ENCODE assay signal across 34 cellular contexts in the genomic region with DNA sequence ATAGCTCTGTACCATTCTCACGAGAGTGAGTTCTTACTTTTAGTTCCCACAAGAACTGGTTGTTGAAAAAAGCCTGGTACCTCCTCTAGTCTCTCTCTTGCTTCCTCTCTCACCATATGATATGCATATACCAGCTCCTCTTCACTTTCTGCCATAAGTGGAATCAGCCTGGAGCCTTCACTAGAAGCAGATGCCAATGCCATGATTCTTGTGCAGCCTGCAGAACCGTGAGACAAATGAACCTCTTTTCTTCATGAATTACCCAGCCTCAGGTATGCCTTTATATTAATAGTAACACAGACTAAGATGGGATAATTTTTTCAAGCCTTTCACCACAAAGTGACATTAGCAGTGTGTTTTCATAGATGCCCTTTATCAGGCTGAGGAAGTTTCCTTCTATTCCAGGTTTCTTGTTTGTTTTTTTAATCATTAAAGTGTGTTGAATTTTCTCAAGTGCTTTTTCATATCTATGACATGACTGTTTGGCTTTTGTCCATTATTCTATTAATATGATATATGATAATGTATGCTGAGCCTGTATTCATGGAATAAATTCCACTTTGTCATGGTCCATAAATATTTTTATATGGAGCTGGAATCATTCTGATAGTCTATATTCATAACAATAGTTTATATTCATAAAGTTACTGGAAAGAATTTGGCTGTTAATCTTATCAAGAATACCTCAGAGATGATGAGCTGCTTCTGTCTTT. TPM values are rescaled to one million over a fixed set of nuclear protein-coding genes. Genes with fewer than 3 reads are reported as not detected.
DNase-seq lines count a peak whose midpoint lies in the region; FAIRE-seq and TF ChIP-seq lines count a peak whose summit lies in the region.
"Had no signal": no experiment of that assay in that cellular context is flagged by ENCODE, and none has a peak within 500 bp of the region (broad histone marks: within the 10 kb centered on the region; RNA-seq: fewer than 3 reads in every experiment).

No MANE protein-coding gene starts in this region.

- no CpG with 5 or more reads among the region's 2 CpGs for WGBS in trophoblast cell (ENCODE audit: extremely low coverage, insufficient coverage, insufficient read length)
- 58 to 77% (median 75%) methylated on average over 2 of the region's 2 CpGs for WGBS in stomach, 5 donors

- H3K4me1 ChIP-seq in trophoblast cell (ENCODE audit: control insufficient read depth in 1 of 2, insufficient read depth in 2 of 2, low read length in 2 of 2) (peaks cover 0 to 2% of the 10 kb centered on the region in 2 experiments), stomach (no peaks in the 10 kb centered on the region)
- H3K4me1 ChIP-seq: body of pancreas, left lung, neural progenitor cell, parathyroid adenoma, right lobe of liver, tibial nerve had no signal

- H3K9me3 Mint-ChIP-seq in activated CD4-positive, alpha-beta T cell treated with anti-CD3 and anti-CD28 coated beads, Interleukin-2, amount 10 ng/mL, durations not matched to agents 24 days and 14 days = no peaks in the 10 kb centered on the region
- H3K9me3 Mint-ChIP-seq: activated CD4-positive, alpha-beta memory T cell treated with anti-CD3 and anti-CD28 coated beads, Interleukin-2, amount 10 ng/mL, durations not matched to agents 7 days and 5 days had no signal

- no peaks in the 10 kb centered on the region for H3K36me3 ChIP-seq in bronchial epithelial cell (ENCODE audit: control insufficient read depth, insufficient read depth, low read length)
- H3K36me3 ChIP-seq in trophoblast cell (ENCODE audit: control insufficient read depth in 1 of 2, insufficient read depth in 2 of 2, low read length in 2 of 2) = no peaks in the 10 kb centered on the region
- no peaks in the 10 kb centered on the region for H3K36me3 ChIP-seq in stomach
- H3K36me3 ChIP-seq: left lung, neural progenitor cell, right lobe of liver, tibial nerve had no signal

- H3K27me3 Mint-ChIP-seq in activated CD4-positive, alpha-beta T cell treated with anti-CD3 and anti-CD28 coated beads, Interleukin-2, amount 10 ng/mL, durations not matched to agents 24 days and 14 days = peaks cover 9% of the 10 kb centered on the region

- H3K4me3 Mint-ChIP-seq in activated CD4-positive, alpha-beta T cell treated with anti-CD3 and anti-CD28 coated beads, Interleukin-2, amount 10 ng/mL, durations not matched to agents 24 days and 14 days = no peak overlapping the region
- H3K4me3 Mint-ChIP-seq: activated CD4-positive, alpha-beta memory T cell treated with anti-CD3 and anti-CD28 coated beads, Interleukin-2, amount 10 ng/mL, durations not matched to agents 7 days and 5 days; CD4-positive, alpha-beta T cell; neural progenitor cell had no signal

- no peaks in the 10 kb centered on the region for H3K36me3 Mint-ChIP-seq in activated CD4-positive, alpha-beta T cell treated with anti-CD3 and anti-CD28 coated beads, Interleukin-2, amount 10 ng/mL, durations not matched to agents 24 days and 14 days (ENCODE audit: low read depth)
- H3K36me3 Mint-ChIP-seq: neural progenitor cell had no signal

- H3K27ac Mint-ChIP-seq in activated CD4-positive, alpha-beta T cell treated with anti-CD3 and anti-CD28 coated beads, Interleukin-2, amount 10 ng/mL, durations not matched to agents 24 days and 14 days = no peak overlapping the region
- H3K27ac Mint-ChIP-seq: activated CD4-positive, alpha-beta memory T cell treated with anti-CD3 and anti-CD28 coated beads, Interleukin-2, amount 10 ng/mL, durations not matched to agents 7 days and 5 days; CD4-positive, alpha-beta T cell; neural progenitor cell had no signal

- H4K8ac ChIP-seq in trophoblast cell (ENCODE audit: low read depth, low read length) = no peak overlapping the region

- no peak overlapping the region for H3K4ac ChIP-seq in trophoblast cell (ENCODE audit: low read depth, low read length)

- H2AFZ ChIP-seq in trophoblast cell (ENCODE audit: insufficient read depth, low read length, poor library complexity) = no peak overlapping the region
- H2AFZ ChIP-seq: neural progenitor cell, parathyroid adenoma had no signal

- H3K79me2 ChIP-seq in trophoblast cell (ENCODE audit: control insufficient read depth, insufficient read depth, low read length, poor library complexity) = no peaks in the 10 kb centered on the region
- H3K79me2 ChIP-seq: parathyroid adenoma had no signal

- no peak overlapping the region for H3K9ac ChIP-seq in trophoblast cell (ENCODE audit: low read length)
- H3K9ac ChIP-seq: neural progenitor cell, parathyroid adenoma had no signal

- no peak overlapping the region for H3K18ac ChIP-seq in trophoblast cell (ENCODE audit: low read length)

- no peak overlapping the region for H4K12ac ChIP-seq in trophoblast cell (ENCODE audit: low read depth, low read length)

- H3K14ac ChIP-seq in trophoblast cell (ENCODE audit: low read length) = no peak overlapping the region

- TF ChIP-seq EP300 in stomach (IDR thresholded peaks at IDR 0.05) = no peak

- H3K23ac ChIP-seq in trophoblast cell (ENCODE audit: low read length) = no peak overlapping the region

- H3K27me3 ChIP-seq in bronchial epithelial cell (ENCODE audit: control insufficient read depth, insufficient read depth, low read length) (no peaks in the 10 kb centered on the region), trophoblast cell (ENCODE audit: insufficient read depth, low read length) (no peaks in the 10 kb centered on the region), stomach (no peaks in the 10 kb centered on the region)
- H3K27me3 ChIP-seq: body of pancreas, left lung, neural progenitor cell, right lobe of liver, tibial nerve had no signal

- H3K4me3 ChIP-seq in bronchial epithelial cell (ENCODE audit: low read depth, low read length) = no peak overlapping the region
- no peak overlapping the region for H3K4me3 ChIP-seq in trophoblast cell (ENCODE audit: low read depth, low read length)
- no peak overlapping the region for H3K4me3 ChIP-seq in stomach
- H3K4me3 ChIP-seq: A549, body of pancreas, left lung, neural progenitor cell, right lobe of liver, tibial nerve had no signal

- no peaks in the 10 kb centered on the region for H3K4me1 Mint-ChIP-seq in activated CD4-positive, alpha-beta T cell treated with anti-CD3 and anti-CD28 coated beads, Interleukin-2, amount 10 ng/mL, durations not matched to agents 24 days and 14 days
- H3K4me1 Mint-ChIP-seq: activated CD4-positive, alpha-beta memory T cell treated with anti-CD3 and anti-CD28 coated beads, Interleukin-2, amount 10 ng/mL, durations not matched to agents 7 days and 5 days; neural progenitor cell had no signal

- no peak for FAIRE-seq in bronchial epithelial cell (lab: Jason Lieb, UNC)
- FAIRE-seq: A549, D721Med had no signal

- H4K91ac ChIP-seq in trophoblast cell (ENCODE audit: low read depth, low read length) = no peak overlapping the region

- no peak for TF ChIP-seq POLR2A in stomach (IDR thresholded peaks at IDR 0.05)

- H2BK12ac ChIP-seq in trophoblast cell (ENCODE audit: low read length) = no peak overlapping the region

- DNase-seq in activated CD4-positive, alpha-beta T cell treated with anti-CD3 and anti-CD28 coated beads, Interleukin-2, amount 10 ng/mL, durations not matched to agents 24 days and 14 days = peak; percentile 38
- no peak for DNase-seq in activated CD4-positive, alpha-beta T cell treated with anti-CD3 and anti-CD28 coated beads, Interleukin-2, amount 50 U/mL, for 48 hours
- peak; percentile 73 for DNase-seq in NCI-H2029 treated with DMSO at 0.1 percent for 48 hours (lab: John Stamatoyannopoulos, UW)
- DNase-seq in bronchial epithelial cell (ENCODE audit: low read depth) = peak; percentile 43
- DNase-seq in renal cortical epithelial cell (ENCODE audit: low read depth) = peak; percentile 31
- DNase-seq in trophoblast cell = no peak
- DNase-seq in stimulated activated CD4-positive, alpha-beta T cell treated with anti-CD3 and anti-CD28 coated beads, Interleukin-4, amount 100 ng/mL, for 1 hour = no peak
- no peak for DNase-seq in stomach
- DNase-seq: activated CD4-positive, alpha-beta memory T cell treated with anti-CD3 and anti-CD28 coated beads, Interleukin-2, amount 10 ng/mL, durations not matched to agents 7 days and 5 days; activated CD8-positive, alpha-beta memory T cell treated with anti-CD3 and anti-CD28 coated beads, Interleukin-2, amount 50 U/mL, for 4 hours; activated naive CD4-positive, alpha-beta T cell; body of pancreas; CD4-positive, alpha-beta T cell; GDM1; glutamatergic neuron; HCEC 1CT; left lung; mesendoderm; NCI-H1694; NCI-H526; NK-92 treated with Interleukin-12 subunit alpha and Interleukin-12 subunit beta, amount 100 ng/mL, for 24 hours; right lobe of liver had no signal

- no peak overlapping the region for H2BK5ac ChIP-seq in trophoblast cell (ENCODE audit: low read depth, low read length, poor library complexity)

- H3K9me3 ChIP-seq in trophoblast cell (ENCODE audit: insufficient read depth, low read depth, low read length) = peaks cover 2% of the 10 kb centered on the region
- H3K9me3 ChIP-seq in stomach = peaks cover 0 to 15% (median 6%) of the 10 kb centered on the region in 4 donors
- H3K9me3 ChIP-seq: right lobe of liver had no signal

- no peak overlapping the region for H3K27ac ChIP-seq in trophoblast cell (ENCODE audit: low read depth, low read length)
- H3K27ac ChIP-seq in stomach = no peak overlapping the region
- H3K27ac ChIP-seq: body of pancreas, epithelial cell of prostate, left lung, neural progenitor cell, parathyroid adenoma, right lobe of liver, tibial nerve had no signal

- no peak overlapping the region for H2BK120ac ChIP-seq in trophoblast cell (ENCODE audit: insufficient read depth, low read length, poor library complexity)

- no peaks in the 10 kb centered on the region for H3K79me1 ChIP-seq in trophoblast cell (ENCODE audit: low read length)

- TF ChIP-seq CTCF in bronchial epithelial cell (IDR thresholded peaks at IDR 0.05; ENCODE audit: insufficient read depth, low read length, severe bottlenecking) = no peak
- no peak for TF ChIP-seq CTCF in stomach (IDR thresholded peaks at IDR 0.05)

- H3K4me2 ChIP-seq in trophoblast cell (ENCODE audit: low read length) = no peak overlapping the region
- H3K4me2 ChIP-seq: A549, neural progenitor cell had no signal

- intact Hi-C loops in activated CD4-positive, alpha-beta T cell treated with anti-CD3 and anti-CD28 coated beads, Interleukin-2, amount 10 ng/mL, durations not matched to agents 24 days and 14 days (cut with micrococcal nuclease) = no loop called here
- intact Hi-C loops in stomach (cut with DNase I; ENCODE audit: low total_unique reads) = no loop called here

- no peak overlapping the region for H2AK5ac ChIP-seq in trophoblast cell (ENCODE audit: low read length)

RNA-seq across cellular contexts. Expression of gene C1orf185, which starts 40.6 kb away (rescaled TPM):
- total RNA-seq in activated CD4-positive, alpha-beta T cell treated with anti-CD3 and anti-CD28 coated beads, Interleukin-2, amount 10 ng/mL, durations not matched to agents 24 days and 14 days = not detected in 2 replicates
- not detected in 2 replicates for total RNA-seq in bronchial epithelial cell
- 0.15 TPM in 1 of 2 replicates, not detected in the other for total RNA-seq in renal cortical epithelial cell
- not detected in 2 replicates for polyA plus RNA-seq in trophoblast cell (2013)
- not detected for total RNA-seq in stomach
- polyA plus RNA-seq in stomach = not detected
- total RNA-seq: activated CD4-positive, alpha-beta memory T cell treated with anti-CD3 and anti-CD28 coated beads, Interleukin-2, amount 10 ng/mL, durations not matched to agents 7 days and 5 days; body of pancreas; CD4-positive, alpha-beta T cell; cerebellum; left lung; LHCN-M2; myocyte; right lobe of liver; Right ventricle myocardium inferior; T-helper 2 cell treated with Interferon-gamma antibody and Interleukin-4, amounts not matched to agents 100 ng/mL and 5 ng/mL, for 36 hours; tibial nerve had no signal
- polyA plus RNA-seq: A549, adipose tissue had no signal

Comparison
In these comparisons a context has a peak if more than half of its experiments do, and no peak if none do; other contexts are left out.
1. DNase-seq: peak in activated CD4-positive, alpha-beta T cell treated with anti-CD3 and anti-CD28 coated beads, Interleukin-2, amount 10 ng/mL, durations not matched to agents 24 days and 14 days (single experiment), NCI-H2029 treated with DMSO at 0.1 percent for 48 hours (single experiment), bronchial epithelial cell (single experiment) and renal cortical epithelial cell (single experiment); none in activated CD4-positive, alpha-beta T cell treated with anti-CD3 and anti-CD28 coated beads, Interleukin-2, amount 50 U/mL, for 48 hours (0 of 2), trophoblast cell (0 of 2), stimulated activated CD4-positive, alpha-beta T cell treated with anti-CD3 and anti-CD28 coated beads, Interleukin-4, amount 100 ng/mL, for 1 hour (single experiment) and stomach (single experiment).